Comparison of ENCODE assay signal across 8 cellular contexts in the genomic region with DNA sequence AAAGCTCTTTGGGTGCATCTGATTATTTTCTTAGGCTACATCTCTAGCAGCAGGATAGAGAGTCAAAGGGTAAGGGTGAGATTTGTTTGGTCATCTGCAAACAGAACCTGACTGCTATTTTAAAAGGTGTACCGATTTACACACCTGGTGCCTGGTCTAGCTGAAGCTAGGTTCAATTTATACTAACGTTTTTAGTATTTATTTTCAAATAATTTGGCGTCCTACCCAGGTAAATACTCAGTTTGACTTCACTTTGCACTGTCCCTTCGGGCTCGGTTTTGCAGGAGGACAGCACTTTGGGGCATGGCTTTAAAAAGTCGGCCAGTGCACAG. TPM values are rescaled to one million over a fixed set of nuclear protein-coding genes. Genes with fewer than 3 reads are reported as not detected.
DNase-seq lines count a peak whose midpoint lies in the region; ATAC-seq lines count a peak whose summit lies in the region.

No MANE protein-coding gene starts in this region.

- no peaks in the 10 kb centered on the region for H3K27me3 ChIP-seq in stomach smooth muscle (ENCODE audit: control insufficient read depth in 1 of 2, insufficient read depth in 2 of 2, low read length in 2 of 2)

- H3K36me3 Mint-ChIP-seq in activated CD4-positive, alpha-beta memory T cell treated with anti-CD3 and anti-CD28 coated beads, Interleukin-2, amount 10 ng/mL, durations not matched to agents 7 days and 5 days (ENCODE audit: low read depth): peaks cover 42% of the 10 kb centered on the region

- peak overlapping the region; percentile 98 for H3K27ac Mint-ChIP-seq in activated CD4-positive, alpha-beta memory T cell treated with anti-CD3 and anti-CD28 coated beads, Interleukin-2, amount 10 ng/mL, durations not matched to agents 7 days and 5 days

- H3K27me3 Mint-ChIP-seq in activated CD4-positive, alpha-beta memory T cell treated with anti-CD3 and anti-CD28 coated beads, Interleukin-2, amount 10 ng/mL, durations not matched to agents 7 days and 5 days: no peaks in the 10 kb centered on the region

- peaks cover 7% of the 10 kb centered on the region for H3K4me1 ChIP-seq in stomach smooth muscle (ENCODE audit: control insufficient read depth, insufficient read depth, low read length)

- POLR2A ChIA-PET in activated CD4-positive, alpha-beta memory T cell treated with anti-CD3 and anti-CD28 coated beads, Interleukin-2, amount 10 ng/mL, durations not matched to agents 7 days and 5 days (lab: Charles Lee): interaction anchor here (0.6 to 2.3 kb wide), 26 partner anchors 10 to 867 kb away, joined by 3 to 19 read pairs (median 5); partner anchors contain the start of genes ADCY3, ITSN2, NCOA1 and SF3B6

- H3K9ac ChIP-seq in stomach smooth muscle (ENCODE audit: low read length in 2 of 2): peak overlapping the region; percentile 91 to 96

- H3K36me3 ChIP-seq in stomach smooth muscle (ENCODE audit: control insufficient read depth in 2 of 2, insufficient read depth in 2 of 2, low read length in 2 of 2): peaks cover 0 to 2% of the 10 kb centered on the region in 2 donors

- no peaks in the 10 kb centered on the region for H3K9me3 ChIP-seq in iPS-18c (ENCODE audit: control insufficient read depth, insufficient read depth, low read length)
- no peaks in the 10 kb centered on the region for H3K9me3 ChIP-seq in stomach smooth muscle (ENCODE audit: control insufficient read depth in 2 of 2, low read length in 2 of 2)

- H3K4me3 Mint-ChIP-seq in activated CD4-positive, alpha-beta memory T cell treated with anti-CD3 and anti-CD28 coated beads, Interleukin-2, amount 10 ng/mL, durations not matched to agents 7 days and 5 days: peak overlapping the region; percentile 96

- H3K27ac ChIP-seq in stomach smooth muscle (ENCODE audit: low read length): peak overlapping the region; percentile 95

- peak overlapping the region; percentile 98 for H3K4me3 ChIP-seq in iPS-18c (ENCODE audit: insufficient read depth, low read depth, low read length)
- peak overlapping the region; percentile 95 to 97 for H3K4me3 ChIP-seq in stomach smooth muscle (ENCODE audit: low read length in 2 of 2)

- ATAC-seq in GM18868 (IDR thresholded peaks at IDR 0.05; ENCODE audit: unreplicated experiment): no peak

- CTCF ChIA-PET in activated CD4-positive, alpha-beta memory T cell treated with anti-CD3 and anti-CD28 coated beads, Interleukin-2, amount 10 ng/mL, durations not matched to agents 7 days and 5 days (lab: Charles Lee): interaction anchor here (1.0 to 2.5 kb wide), 8 partner anchors 26 to 570 kb away, joined by 3 to 9 read pairs (median 4); no protein-coding TSS in a partner anchor

- DNase-seq in NCI-H146 treated with DMSO at 0.1 percent for 48 hours (lab: John Stamatoyannopoulos, UW; ENCODE audit: unreplicated experiment) (peak; percentile 67), NCI-H146 (lab: John Stamatoyannopoulos, UW) (no peak), amniotic stem cell (lab: John Stamatoyannopoulos, UW) (no peak), NCI-H2029 treated with DMSO at 0.1 percent for 48 hours (lab: John Stamatoyannopoulos, UW) (no peak)
- no peak for DNase-seq in activated CD4-positive, alpha-beta memory T cell treated with anti-CD3 and anti-CD28 coated beads, Interleukin-2, amount 10 ng/mL, durations not matched to agents 7 days and 5 days

- H3K4me1 Mint-ChIP-seq in activated CD4-positive, alpha-beta memory T cell treated with anti-CD3 and anti-CD28 coated beads, Interleukin-2, amount 10 ng/mL, durations not matched to agents 7 days and 5 days: peaks cover 48% of the 10 kb centered on the region

- H3K9me3 Mint-ChIP-seq in activated CD4-positive, alpha-beta memory T cell treated with anti-CD3 and anti-CD28 coated beads, Interleukin-2, amount 10 ng/mL, durations not matched to agents 7 days and 5 days: no peaks in the 10 kb centered on the region

RNA-seq across cellular contexts. Expression of gene PTRHD1, which starts 0.7 kb away (rescaled TPM):
- 10 to 100 TPM; 25.4 to 25.5 TPM for total RNA-seq in activated CD4-positive, alpha-beta memory T cell treated with anti-CD3 and anti-CD28 coated beads, Interleukin-2, amount 10 ng/mL, durations not matched to agents 7 days and 5 days

RNA-seq across cellular contexts. Expression of gene CENPO, which starts 0.7 kb away (rescaled TPM):
- 10 to 100 TPM; 40.3 to 42.9 TPM for total RNA-seq in activated CD4-positive, alpha-beta memory T cell treated with anti-CD3 and anti-CD28 coated beads, Interleukin-2, amount 10 ng/mL, durations not matched to agents 7 days and 5 days
